ENCODE assay signal across 11 cellular contexts in genomic region chr5:96986450-96986849, GRCh38.
"Had no signal": no experiment of that assay in that cellular context is flagged by ENCODE, and none has a peak within 500 bp of the region (broad histone marks: within the 10 kb centered on the region; RNA-seq: fewer than 3 reads in every experiment).

No MANE protein-coding gene starts in this region.

- H3K9me3 ChIP-seq: esophagus muscularis mucosa, psoas muscle, upper lobe of left lung had no signal

- H3K27me3 ChIP-seq: cardiac muscle cell, esophagus muscularis mucosa, upper lobe of left lung had no signal

- H3K27ac ChIP-seq: cardiac muscle cell, esophagus muscularis mucosa, psoas muscle, upper lobe of left lung had no signal

- DNase-seq: activated CD4-positive, alpha-beta memory T cell treated with anti-CD3 and anti-CD28 coated beads, Interleukin-2, amount 10 ng/mL, durations not matched to agents 7 days and 5 days; activated CD8-positive, alpha-beta memory T cell treated with anti-CD3 and anti-CD28 coated beads, Interleukin-2, amount 50 U/mL, for 48 hours; activated gamma-delta T cell; psoas muscle; stimulated activated CD4-positive, alpha-beta T cell treated with anti-CD3 and anti-CD28 coated beads, Interleukin-2, amount 100 ng/mL, for 24 hours; stimulated activated naive CD4-positive, alpha-beta T cell; upper lobe of left lung had no signal

- H3K9me3 Mint-ChIP-seq: activated CD4-positive, alpha-beta memory T cell treated with anti-CD3 and anti-CD28 coated beads, Interleukin-2, amount 10 ng/mL, durations not matched to agents 7 days and 5 days; natural killer cell treated with Interleukin-12 subunit alpha and Interleukin-12 subunit beta and Interleukin-15 and Interleukin-18, amount 100 ng/mL, for 72 hours had no signal

- ATAC-seq: sciatic nerve had no signal

- H3K4me1 ChIP-seq: psoas muscle had no signal

- H3K27ac Mint-ChIP-seq: activated CD4-positive, alpha-beta memory T cell treated with anti-CD3 and anti-CD28 coated beads, Interleukin-2, amount 10 ng/mL, durations not matched to agents 7 days and 5 days had no signal

- H3K27me3 Mint-ChIP-seq: activated CD4-positive, alpha-beta memory T cell treated with anti-CD3 and anti-CD28 coated beads, Interleukin-2, amount 10 ng/mL, durations not matched to agents 7 days and 5 days; natural killer cell treated with Interleukin-12 subunit alpha and Interleukin-12 subunit beta and Interleukin-15 and Interleukin-18, amount 100 ng/mL, for 72 hours had no signal

- H3K4me3 ChIP-seq: cardiac muscle cell, esophagus muscularis mucosa, psoas muscle, upper lobe of left lung had no signal

- H3K4me3 Mint-ChIP-seq: activated CD4-positive, alpha-beta memory T cell treated with anti-CD3 and anti-CD28 coated beads, Interleukin-2, amount 10 ng/mL, durations not matched to agents 7 days and 5 days; natural killer cell treated with Interleukin-12 subunit alpha and Interleukin-12 subunit beta and Interleukin-15 and Interleukin-18, amount 100 ng/mL, for 72 hours had no signal
